1 cellular context compared by ENCODE assay signal in genomic region chr3:122651233-122651907, GRCh38.
TF ChIP-seq lines count a peak whose summit lies in the region.
"Not testable (repeated sequence)": the region's sequence is repeated elsewhere in the genome, so short reads cannot be mapped to it uniquely, and the experiment has no call there.

No MANE protein-coding gene starts in this region.

TF ChIP-seq in HepG2, 621 proteins besides CTCF, POLR2A, EP300 and RAD21 (continued from another document and continues in another):
- peak; percentile 32; the same call in 1 of the 2 replicates for TF ChIP-seq THAP9 (CRISPR knock-in tag; IDR thresholded peaks at IDR 0.05; ENCODE audit: borderline replicate concordance)
- 0 out of 2 replicates have a peak, but pooled peaks have one; percentile 39 for TF ChIP-seq ZNF136 (CRISPR knock-in tag; IDR thresholded peaks at IDR 0.05; ENCODE audit: low read depth)
- TF ChIP-seq CBX5 (CRISPR knock-in tag; IDR thresholded peaks at IDR 0.05; ENCODE audit: borderline replicate concordance), result peak; percentile 93
- peak; percentile 27 to 74; a peak in 2 of 4 replicates for TF ChIP-seq HMGXB4 (CRISPR knock-in tag; IDR thresholded peaks at IDR 0.05; ENCODE audit: borderline replicate concordance in 1 of 2, low read depth in 1 of 2)
- peak; percentile 37; the same call in 1 of the 2 replicates for TF ChIP-seq ZNF704 (CRISPR knock-in tag; IDR thresholded peaks at IDR 0.05; ENCODE audit: borderline replicate concordance)
- TF ChIP-seq ZNF335 (CRISPR knock-in tag; IDR thresholded peaks at IDR 0.05), result peak; percentile 67; the same call in 1 of the 2 replicates
- peak; percentile 91; the same call in 1 of the 2 replicates for TF ChIP-seq ZSCAN5A (CRISPR knock-in tag; IDR thresholded peaks at IDR 0.05; ENCODE audit: borderline replicate concordance)
- TF ChIP-seq IRF2 (CRISPR knock-in tag; IDR thresholded peaks at IDR 0.05), result peak; percentile 85; the same call in 1 of the 2 replicates
- TF ChIP-seq DMAP1 (CRISPR knock-in tag; IDR thresholded peaks at IDR 0.05), result peak; percentile 48
- TF ChIP-seq SKIL (CRISPR knock-in tag; IDR thresholded peaks at IDR 0.05; ENCODE audit: borderline replicate concordance), result peak; percentile 90
- TF ChIP-seq ZBTB7A (CRISPR knock-in tag; IDR thresholded peaks at IDR 0.05), result peak; percentile 62; the same call in 1 of the 2 replicates
- peak; percentile 56; the same call in 1 of the 2 replicates for TF ChIP-seq ZC3H13 (CRISPR knock-in tag; IDR thresholded peaks at IDR 0.05)
- TF ChIP-seq GABPA (IDR thresholded peaks at IDR 0.05; ENCODE audit: low read depth, low read length), result not testable (repeated sequence)
- TF ChIP-seq GABPA (CRISPR knock-in tag; IDR thresholded peaks at IDR 0.05; ENCODE audit: low read depth), result peak; percentile 37
- peak; percentile 100 for TF ChIP-seq RERE (CRISPR knock-in tag; IDR thresholded peaks at IDR 0.05; ENCODE audit: low read depth)
- 0 out of 2 replicates have a peak, but pooled peaks have one; percentile 13 for TF ChIP-seq BHLHE40 (IDR thresholded peaks at IDR 0.05; ENCODE audit: low read length)
- peak; percentile 73; the same call in 1 of the 2 replicates for TF ChIP-seq ZNF615 (CRISPR knock-in tag; IDR thresholded peaks at IDR 0.05; ENCODE audit: borderline replicate concordance)
- TF ChIP-seq NAIF1 (CRISPR knock-in tag; IDR thresholded peaks at IDR 0.05; ENCODE audit: borderline replicate concordance), result peak; percentile 55; the same call in 1 of the 2 replicates
- peak; percentile 80; the same call in 1 of the 2 replicates for TF ChIP-seq PRMT3 (CRISPR knock-in tag; IDR thresholded peaks at IDR 0.05; ENCODE audit: borderline replicate concordance, low read depth)
- peak; percentile 80 for TF ChIP-seq KAT8 (CRISPR knock-in tag; IDR thresholded peaks at IDR 0.05)
- peak; percentile 10 for TF ChIP-seq YY1 (IDR thresholded peaks at IDR 0.05; ENCODE audit: insufficient read depth, insufficient replicate concordance, low read depth, low read length)
- TF ChIP-seq STAT5B (CRISPR knock-in tag; IDR thresholded peaks at IDR 0.05), result peak; percentile 91
- peak; percentile 58; the same call in 1 of the 2 replicates for TF ChIP-seq NRL (CRISPR knock-in tag; IDR thresholded peaks at IDR 0.05; ENCODE audit: borderline replicate concordance)
- TF ChIP-seq FOXA3 (CRISPR knock-in tag; IDR thresholded peaks at IDR 0.05), result peak; percentile 100
- TF ChIP-seq ZNF512B (CRISPR knock-in tag; IDR thresholded peaks at IDR 0.05; ENCODE audit: borderline replicate concordance), result peak; percentile 100
- TF ChIP-seq ZNF350 (CRISPR knock-in tag; IDR thresholded peaks at IDR 0.05; ENCODE audit: borderline replicate concordance, low read depth), result peak; percentile 65; the same call in 1 of the 2 replicates
- TF ChIP-seq SMAD3 (CRISPR knock-in tag; IDR thresholded peaks at IDR 0.05), result peak; percentile 97
- peak; percentile 97 for TF ChIP-seq PITX1 (CRISPR knock-in tag; IDR thresholded peaks at IDR 0.05)
- peak; percentile 79 to 92 for TF ChIP-seq NR2F1 (CRISPR knock-in tag; IDR thresholded peaks at IDR 0.05)
- peak; percentile 93 for TF ChIP-seq KDM1A (CRISPR knock-in tag; IDR thresholded peaks at IDR 0.05)
- TF ChIP-seq TMF1 (CRISPR knock-in tag; IDR thresholded peaks at IDR 0.05; ENCODE audit: low read depth), result peak; percentile 94; the same call in 1 of the 2 replicates
- peak; percentile 87 for TF ChIP-seq NR2F2 (IDR thresholded peaks at IDR 0.05; ENCODE audit: borderline replicate concordance, low read depth)
- TF ChIP-seq SALL2 (CRISPR knock-in tag; IDR thresholded peaks at IDR 0.05), result peak; percentile 87
- TF ChIP-seq SOX5 (CRISPR knock-in tag; IDR thresholded peaks at IDR 0.05; ENCODE audit: borderline replicate concordance), result peak; percentile 87
- TF ChIP-seq PAXIP1 (CRISPR knock-in tag; conservative IDR thresholded peaks at IDR 0.05), result peak; percentile 92
- peak; percentile 94 for TF ChIP-seq IRX3 (CRISPR knock-in tag; IDR thresholded peaks at IDR 0.05; ENCODE audit: borderline replicate concordance, low read depth)
